Comparison of ENCODE assay signal across 11 cellular contexts in genomic region chr4:187380181-187380581, GRCh38.
DNase-seq lines count a peak whose midpoint lies in the region; ATAC-seq and TF ChIP-seq lines count a peak whose summit lies in the region.
"Had no signal": no experiment of that assay in that cellular context is flagged by ENCODE, and none has a peak within 500 bp of the region (broad histone marks: within the 10 kb centered on the region; RNA-seq: fewer than 3 reads in every experiment).

No MANE protein-coding gene starts in this region.

- peak; percentile 77 for DNase-seq in GM23338 (ENCODE audit: low spot score)
- DNase-seq in NT2/D1 (ENCODE audit: low read depth, low spot score), result peak; percentile 18
- peak; percentile 83 for DNase-seq in endodermal cell
- no peak for DNase-seq in osteoblast (ENCODE audit: insufficient read length, low spot score, missing footprints)
- no peak for DNase-seq in nephron progenitor cell
- no peak for DNase-seq in NCI-H510A treated with DMSO at 0.1 percent for 48 hours (lab: John Stamatoyannopoulos, UW)
- DNase-seq in activated effector memory CD4-positive, alpha-beta T cell treated with Interleukin-2 at 50 U/mL for 16 hours, result no peak
- DNase-seq: activated CD4-positive, alpha-beta T cell treated with anti-CD3 and anti-CD28 coated beads, Interleukin-2, amount 50 U/mL, for 1 hour; amniotic stem cell; NK-92 treated with Interleukin-12 subunit alpha and Interleukin-12 subunit beta, amount 100 ng/mL, for 24 hours had no signal

- H3K9me3 Mint-ChIP-seq in GM23338 (peaks cover 2% of the 10 kb centered on the region; the same call in 1 of the 3 replicates), endodermal cell (no peaks in the 10 kb centered on the region), nephron progenitor cell (peaks cover 8% of the 10 kb centered on the region)

- H3K27ac Mint-ChIP-seq in GM23338, result no peak overlapping the region
- no peak overlapping the region for H3K27ac Mint-ChIP-seq in endodermal cell
- no peak overlapping the region for H3K27ac Mint-ChIP-seq in nephron progenitor cell

- H3K4me1 ChIP-seq in GM23338 (ENCODE audit: insufficient read depth), result no peaks in the 10 kb centered on the region
- no peaks in the 10 kb centered on the region for H3K4me1 ChIP-seq in NT2/D1 (ENCODE audit: insufficient read depth, insufficient read length)
- peaks cover 4% of the 10 kb centered on the region for H3K4me1 ChIP-seq in endodermal cell (ENCODE audit: control insufficient read depth, insufficient read depth, low read length)
- H3K4me1 ChIP-seq in osteoblast (ENCODE audit: insufficient read depth, low read length), result no peaks in the 10 kb centered on the region

- H3K4me3 ChIP-seq in GM23338 (no peak overlapping the region), NT2/D1 (ENCODE audit: insufficient read length, low read depth) (no peak overlapping the region), endodermal cell (ENCODE audit: low read length) (no peak overlapping the region), osteoblast (ENCODE audit: insufficient read depth, low read length) (no peak overlapping the region)

- peak; percentile 71 to 77 for TF ChIP-seq CTCF in GM23338 (conservative IDR thresholded peaks at IDR 0.05; ENCODE audit: low read depth in 2 of 2)
- TF ChIP-seq CTCF in endodermal cell (conservative IDR thresholded peaks at IDR 0.05), result peak; percentile 86
- peak; percentile 36 for TF ChIP-seq CTCF in osteoblast (IDR thresholded peaks at IDR 0.05; ENCODE audit: extremely low read depth, low read depth, low read length)
- TF ChIP-seq CTCF in nephron progenitor cell (IDR thresholded peaks at IDR 0.05), result no peak

- H3K4me3 Mint-ChIP-seq in GM23338 (no peak overlapping the region), endodermal cell (no peak overlapping the region), nephron progenitor cell (no peak overlapping the region)

- H3K4me1 Mint-ChIP-seq in GM23338 (no peaks in the 10 kb centered on the region), endodermal cell (peaks cover 5% of the 10 kb centered on the region), nephron progenitor cell (peaks cover 8% of the 10 kb centered on the region)

- H4K20me1 ChIP-seq in GM23338 (replicated peaks; ENCODE audit: insufficient read depth) (no peaks in the 10 kb centered on the region), osteoblast (ENCODE audit: insufficient read depth, low read length) (no peaks in the 10 kb centered on the region)

- H2AFZ ChIP-seq in GM23338, result no peak overlapping the region
- no peak overlapping the region for H2AFZ ChIP-seq in osteoblast (ENCODE audit: low read length)

- H3K9ac ChIP-seq in NT2/D1 (ENCODE audit: insufficient read length, low read depth), result no peak overlapping the region
- H3K9ac ChIP-seq in endodermal cell (ENCODE audit: extremely low read depth, low read length, poor library complexity, severe bottlenecking), result no peak overlapping the region

- H3K27ac ChIP-seq in GM23338 (ENCODE audit: low read depth), result no peak overlapping the region
- no peak overlapping the region for H3K27ac ChIP-seq in endodermal cell (ENCODE audit: low read depth, low read length)
- no peak overlapping the region for H3K27ac ChIP-seq in osteoblast (ENCODE audit: low read depth, low read length)

- WGBS in endodermal cell (ENCODE audit: insufficient coverage in 1 of 2, insufficient read length in 1 of 2), 2 experiments, result 86 to 95% methylated on average over 4 of the region's 4 CpGs

- peak; percentile 100 for ATAC-seq in GM23338
- ATAC-seq in GM21529 (IDR thresholded peaks at IDR 0.05; ENCODE audit: unreplicated experiment), result no peak

- H3K4me2 ChIP-seq in GM23338 (no peak overlapping the region), osteoblast (ENCODE audit: insufficient read depth, low read length) (no peak overlapping the region)

- no peaks in the 10 kb centered on the region for H3K79me2 ChIP-seq in GM23338 (replicated peaks; ENCODE audit: insufficient read depth)
- H3K79me2 ChIP-seq in osteoblast (ENCODE audit: insufficient read depth, low read length), result no peaks in the 10 kb centered on the region

- H3K9me2 ChIP-seq in GM23338 (ENCODE audit: insufficient read depth), result no peaks in the 10 kb centered on the region

- H3K36me3 ChIP-seq in GM23338 (ENCODE audit: insufficient read depth) (no peaks in the 10 kb centered on the region), NT2/D1 (ENCODE audit: insufficient read depth, insufficient read length, low read length) (no peaks in the 10 kb centered on the region), endodermal cell (ENCODE audit: control insufficient read depth, insufficient read depth, low read length) (no peaks in the 10 kb centered on the region), osteoblast (ENCODE audit: insufficient read depth, low read length) (no peaks in the 10 kb centered on the region)

- no peaks in the 10 kb centered on the region for H3K9me3 ChIP-seq in NT2/D1 (ENCODE audit: insufficient read depth, low read length)
- H3K9me3 ChIP-seq in endodermal cell (ENCODE audit: control insufficient read depth, low read length), result no peaks in the 10 kb centered on the region
- H3K9me3 ChIP-seq in osteoblast (ENCODE audit: low read depth, low read length), result no peaks in the 10 kb centered on the region

- H3K36me3 Mint-ChIP-seq in GM23338 (ENCODE audit: low read depth) (no peaks in the 10 kb centered on the region), endodermal cell (ENCODE audit: low read depth) (no peaks in the 10 kb centered on the region), nephron progenitor cell (ENCODE audit: low read depth) (no peaks in the 10 kb centered on the region)

- H3K27me3 ChIP-seq in GM23338 (ENCODE audit: insufficient read depth) (no peaks in the 10 kb centered on the region), NT2/D1 (ENCODE audit: insufficient read depth, insufficient read length) (no peaks in the 10 kb centered on the region), endodermal cell (ENCODE audit: control insufficient read depth, insufficient read depth, low read length, poor library complexity, severe bottlenecking) (no peaks in the 10 kb centered on the region), osteoblast (ENCODE audit: insufficient read depth, low read length) (no peaks in the 10 kb centered on the region)

- H3F3A ChIP-seq in GM23338 (replicated peaks; ENCODE audit: low read depth), result no peaks in the 10 kb centered on the region

- H3K27me3 Mint-ChIP-seq in GM23338 (ENCODE audit: insufficient read depth, low read depth, poor library complexity) (no peaks in the 10 kb centered on the region), endodermal cell (ENCODE audit: insufficient read depth) (no peaks in the 10 kb centered on the region), nephron progenitor cell (ENCODE audit: low read depth, poor library complexity) (no peaks in the 10 kb centered on the region)

TF ChIP-seq in GM23338, 12 proteins besides CTCF, POLR2A, EP300 and RAD21:
- TF ChIP-seq STAT1 (IDR thresholded peaks at IDR 0.05; ENCODE audit: unreplicated experiment) (no peak), JUNB (IDR thresholded peaks at IDR 0.05; ENCODE audit: unreplicated experiment) (no peak), POLR2AphosphoS5 (IDR thresholded peaks at IDR 0.05; ENCODE audit: low read depth) (no peak), NANOG (IDR thresholded peaks at IDR 0.05; ENCODE audit: borderline replicate concordance) (no peak), ETS1 (IDR thresholded peaks at IDR 0.05) (no peak), ZNF331 (CRISPR knock-in tag; IDR thresholded peaks at IDR 0.05; ENCODE audit: low read depth) (no peak), EZH2 (IDR thresholded peaks at IDR 0.05; ENCODE audit: low read depth, unreplicated experiment) (no peak), REST (IDR thresholded peaks at IDR 0.05; ENCODE audit: unreplicated experiment) (no peak)

Comparison
In these comparisons a context has a peak if more than half of its experiments do, and no peak if none do; other contexts are left out.
1. DNase-seq: peak in GM23338 (single experiment), NT2/D1 (single experiment) and endodermal cell (single experiment); none in osteoblast (single experiment), nephron progenitor cell (single experiment), NCI-H510A treated with DMSO at 0.1 percent for 48 hours (single experiment) and activated effector memory CD4-positive, alpha-beta T cell treated with Interleukin-2 at 50 U/mL for 16 hours (single experiment).